In genomic region chr1:56819393-56819899, GRCh38 we compare ENCODE assay signal across 14 cellular contexts. TPM values are rescaled to one million over a fixed set of nuclear protein-coding genes. Genes with fewer than 3 reads are reported as not detected.
DNase-seq lines count a peak whose midpoint lies in the region; ATAC-seq, FAIRE-seq and TF ChIP-seq lines count a peak whose summit lies in the region.
"Had no signal": no experiment of that assay in that cellular context is flagged by ENCODE, and none has a peak within 500 bp of the region (broad histone marks: within the 10 kb centered on the region; RNA-seq: fewer than 3 reads in every experiment).

A gene with protein sequence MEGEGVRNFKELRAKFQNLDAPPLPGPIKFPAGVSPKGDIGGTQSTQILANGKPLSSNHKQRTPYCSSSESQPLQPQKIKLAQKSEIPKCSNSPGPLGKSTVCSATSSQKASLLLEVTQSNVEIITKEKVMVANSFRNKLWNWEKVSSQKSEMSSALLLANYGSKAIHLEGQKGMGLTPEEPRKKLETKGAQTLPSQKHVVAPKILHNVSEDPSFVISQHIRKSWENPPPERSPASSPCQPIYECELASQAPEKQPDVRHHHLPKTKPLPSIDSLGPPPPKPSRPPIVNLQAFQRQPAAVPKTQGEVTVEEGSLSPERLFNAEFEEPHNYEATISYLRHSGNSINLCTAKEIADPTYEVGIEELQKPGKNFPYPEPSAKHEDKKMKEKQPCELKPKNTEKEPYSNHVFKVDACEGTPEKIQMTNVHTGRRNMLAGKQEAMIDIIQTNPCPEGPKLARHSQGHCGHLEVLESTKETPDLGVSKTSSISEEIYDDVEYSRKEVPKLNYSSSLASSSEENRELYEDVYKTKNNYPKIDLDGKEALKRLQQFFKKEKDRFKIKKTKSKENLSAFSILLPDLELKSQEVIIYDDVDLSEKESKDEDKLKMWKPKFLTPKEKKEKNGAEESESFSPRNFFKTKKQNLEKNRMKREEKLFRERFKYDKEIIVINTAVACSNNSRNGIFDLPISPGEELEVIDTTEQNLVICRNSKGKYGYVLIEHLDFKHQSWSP (minus strand): TSS chr1:56819404. CDS start chr1:56819290, 114 bp downstream.

- H3K4me3 ChIP-seq in heart left ventricle, result peak within 1 kb of the TSS; percentile 3 to 48 (median 36)
- H3K4me3 ChIP-seq: SK-N-MC had no signal

- no peak for TF ChIP-seq POLR2A in heart left ventricle (IDR thresholded peaks at IDR 0.05)

- H3K9me3 ChIP-seq in heart left ventricle, result peaks cover 0 to 7% (median 0%) of the 10 kb centered on the region in 12 donors

- H3K36me3 Mint-ChIP-seq in nephron (ENCODE audit: low read depth), result no peaks in the 10 kb centered on the region
- H3K36me3 Mint-ChIP-seq: activated naive CD4-positive, alpha-beta T cell treated with anti-CD3 and anti-CD28 coated beads, Interleukin-2, amount 10 ng/mL, durations not matched to agents 7 days and 5 days had no signal

- no peaks in the 10 kb centered on the region for H3K27me3 ChIP-seq in heart left ventricle

- TF ChIP-seq CTCF in heart left ventricle (IDR thresholded peaks at IDR 0.05) (no peak), nephron (IDR thresholded peaks at IDR 0.05; ENCODE audit: unreplicated experiment in 3 of 3) (no peak)

- H3K27ac ChIP-seq in heart left ventricle, result peak within 1 kb of the TSS; percentile 56 to 93 (median 82)
- H3K27ac ChIP-seq: SK-N-MC had no signal

- FAIRE-seq in frontal cortex (lab: Jason Lieb, UNC), result no peak
- FAIRE-seq: endometrium had no signal

- peaks cover 13% of the 10 kb centered on the region for H3K27me3 Mint-ChIP-seq in nephron (ENCODE audit: low read depth)
- H3K27me3 Mint-ChIP-seq: activated CD4-positive, alpha-beta T cell treated with anti-CD3 and anti-CD28 coated beads, Interleukin-2, amount 10 ng/mL, durations not matched to agents 24 days and 14 days; activated naive CD4-positive, alpha-beta T cell treated with anti-CD3 and anti-CD28 coated beads, Interleukin-2, amount 10 ng/mL, durations not matched to agents 7 days and 5 days had no signal

- 48 to 67% (median 64%) methylated on average over 8 to 10 of the region's 10 CpGs for WGBS in heart left ventricle, 4 donors

- intact Hi-C loops in heart left ventricle (cut with DNase I), result loop anchor here in 4 of 10 donors (1.0 to 10.0 kb wide), 4 partner anchors 61 to 1535 kb away; partner anchors contain the start of gene PRKAA2 (in 1 of the 4)

- ATAC-seq in heart left ventricle, result peak; percentile 40 to 60 (median 58)

- H3K9me3 Mint-ChIP-seq in nephron, result peaks cover 5% of the 10 kb centered on the region
- H3K9me3 Mint-ChIP-seq: activated CD4-positive, alpha-beta T cell treated with anti-CD3 and anti-CD28 coated beads, Interleukin-2, amount 10 ng/mL, durations not matched to agents 24 days and 14 days; activated naive CD4-positive, alpha-beta T cell treated with anti-CD3 and anti-CD28 coated beads, Interleukin-2, amount 10 ng/mL, durations not matched to agents 7 days and 5 days had no signal

- H3K36me3 ChIP-seq in heart left ventricle, result no peaks in the 10 kb centered on the region

- DNase-seq in NCI-H748 (lab: John Stamatoyannopoulos, UW; ENCODE audit: unreplicated experiment) (peak; percentile 29), NCI-H748 treated with DMSO at 0.1 percent for 48 hours (lab: John Stamatoyannopoulos, UW) (no peak), heart left ventricle (peak in 1 of 5 donors; percentile 29), frontal cortex (ENCODE audit: low spot score in 2 of 2) (no peak), SW 1271 (lab: John Stamatoyannopoulos, UW) (no peak), NOMO-1 treated with DMSO at 0.1 percent for 48 hours (lab: John Stamatoyannopoulos, UW; ENCODE audit: unreplicated experiment) (no peak), dedifferentiated amniotic fluid mesenchymal stem cell (ENCODE audit: extremely low spot score) (no peak)
- DNase-seq: activated CD4-positive, alpha-beta T cell treated with anti-CD3 and anti-CD28 coated beads, Interleukin-2, amount 10 ng/mL, durations not matched to agents 24 days and 14 days; activated naive CD4-positive, alpha-beta T cell treated with anti-CD3 and anti-CD28 coated beads, Interleukin-2, amount 10 ng/mL, durations not matched to agents 7 days and 5 days; KBM-7 had no signal

- no peak within 1 kb of the TSS for H3K4me3 Mint-ChIP-seq in nephron
- H3K4me3 Mint-ChIP-seq: activated CD4-positive, alpha-beta T cell treated with anti-CD3 and anti-CD28 coated beads, Interleukin-2, amount 10 ng/mL, durations not matched to agents 24 days and 14 days; activated naive CD4-positive, alpha-beta T cell treated with anti-CD3 and anti-CD28 coated beads, Interleukin-2, amount 10 ng/mL, durations not matched to agents 7 days and 5 days had no signal

- peaks cover 0 to 32% (median 8%) of the 10 kb centered on the region in 12 donors for H3K4me1 ChIP-seq in heart left ventricle

- peaks cover 6% of the 10 kb centered on the region for H3K4me1 Mint-ChIP-seq in nephron
- H3K4me1 Mint-ChIP-seq: activated CD4-positive, alpha-beta T cell treated with anti-CD3 and anti-CD28 coated beads, Interleukin-2, amount 10 ng/mL, durations not matched to agents 24 days and 14 days; activated naive CD4-positive, alpha-beta T cell treated with anti-CD3 and anti-CD28 coated beads, Interleukin-2, amount 10 ng/mL, durations not matched to agents 7 days and 5 days had no signal

- H3K27ac Mint-ChIP-seq in nephron, result peak within 1 kb of the TSS; percentile 34 to 57 (median 40)
- H3K27ac Mint-ChIP-seq: activated CD4-positive, alpha-beta T cell treated with anti-CD3 and anti-CD28 coated beads, Interleukin-2, amount 10 ng/mL, durations not matched to agents 24 days and 14 days; activated naive CD4-positive, alpha-beta T cell treated with anti-CD3 and anti-CD28 coated beads, Interleukin-2, amount 10 ng/mL, durations not matched to agents 7 days and 5 days had no signal

RNA-seq across cellular contexts. Expression of the gene that starts here (rescaled TPM):
- total RNA-seq in heart left ventricle (10 to 100 TPM in 3 of 9 donors, 1 to 10 TPM in 6; 4.9 to 14.5 (median 9.1) TPM), frontal cortex (under 0.01 TPM)
- polyA plus RNA-seq in heart left ventricle, result 10 to 100 TPM in 1 of 2 donors, under 1 TPM in 1; 0.15 to 46.3 TPM
- total RNA-seq: activated CD4-positive, alpha-beta T cell treated with anti-CD3 and anti-CD28 coated beads, Interleukin-2, amount 10 ng/mL, durations not matched to agents 24 days and 14 days; osteocyte had no signal
